ENCODE assay signal across 8 cellular contexts in the genomic region with DNA sequence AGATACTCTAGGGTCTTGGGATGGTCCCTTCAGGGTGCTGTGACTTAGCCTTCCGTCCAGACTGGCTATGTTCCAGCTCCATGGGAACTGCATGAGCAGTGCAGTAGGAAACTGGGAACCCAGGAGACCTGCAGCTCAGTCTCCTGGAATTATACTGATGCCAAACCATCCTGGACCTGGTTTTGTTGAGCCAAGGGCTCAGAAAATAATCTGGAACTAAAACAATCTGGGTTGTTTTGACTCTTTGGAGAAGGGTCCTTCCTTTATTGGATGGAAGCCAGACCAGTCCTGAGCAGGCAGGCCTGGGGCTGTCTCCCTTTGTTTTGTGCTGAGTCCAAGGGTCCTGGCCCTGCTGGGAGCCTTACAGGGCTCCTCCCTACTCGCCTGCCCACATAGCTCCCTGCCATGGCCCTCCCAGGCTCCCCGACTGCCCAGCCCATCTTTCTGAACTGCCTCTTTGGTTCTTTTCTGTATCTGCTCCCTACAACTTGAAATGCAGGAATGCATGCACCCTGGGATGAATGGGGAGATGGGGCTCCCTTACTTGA. TPM values are rescaled to one million over a fixed set of nuclear protein-coding genes. Genes with fewer than 3 reads are reported as not detected.
DNase-seq lines count a peak whose midpoint lies in the region; ATAC-seq and TF ChIP-seq lines count a peak whose summit lies in the region.

No MANE protein-coding gene starts in this region.

- peak overlapping the region; percentile 100 for H3K4me2 ChIP-seq in PC-9

- peaks cover 2% of the 10 kb centered on the region for H3K36me3 Mint-ChIP-seq in progenitor cell of endocrine pancreas (ENCODE audit: insufficient read depth)

- TSS peak; percentile 43 for BruUV-seq in PC-9 (replicated peaks; lab: Mats Ljungman, UMichigan)

- DNase-seq in EH (ENCODE audit: low read depth) (peak; percentile 31), PC-9 (no peak), epithelial cell of esophagus (ENCODE audit: low read depth) (no peak), progenitor cell of endocrine pancreas (ENCODE audit: low spot score, unreplicated experiment) (no peak), glomerular visceral epithelial cell (ENCODE audit: extremely low spot score) (no peak), mesenteric fat pad (ENCODE audit: low spot score) (no peak)

- H3K27me3 ChIP-seq in PC-9 (ENCODE audit: insufficient read depth, low read depth): no peaks in the 10 kb centered on the region

- H3K79me2 ChIP-seq in PC-9 (ENCODE audit: low read depth): peaks cover 17% of the 10 kb centered on the region; the same call in 1 of the 2 replicates

- H3K27ac Mint-ChIP-seq in progenitor cell of endocrine pancreas: peak overlapping the region; percentile 81

- peaks cover 26% of the 10 kb centered on the region for H3K4me1 ChIP-seq in PC-9 (replicated peaks; ENCODE audit: insufficient read depth)

- peaks cover 19% of the 10 kb centered on the region for H3K4me1 Mint-ChIP-seq in progenitor cell of endocrine pancreas (ENCODE audit: low read depth)

- no peak for ATAC-seq in GM18511 (IDR thresholded peaks at IDR 0.05; ENCODE audit: unreplicated experiment)
- no peak for ATAC-seq in HG02759 (IDR thresholded peaks at IDR 0.05; ENCODE audit: unreplicated experiment)

- H3K9me3 Mint-ChIP-seq in progenitor cell of endocrine pancreas (ENCODE audit: low read depth): no peaks in the 10 kb centered on the region

- H3K9me2 ChIP-seq in PC-9 (ENCODE audit: insufficient read depth): no peaks in the 10 kb centered on the region

- intact Hi-C loops in PC-9 (cut with micrococcal nuclease; ENCODE audit: unreplicated experiment): loop anchor here (2.0 kb wide), 2 partner anchors 43 to 419 kb away; a partner anchor contains a TSS

- no peak overlapping the region for H2AFZ ChIP-seq in PC-9

- H4K20me1 ChIP-seq in PC-9 (ENCODE audit: insufficient read depth): no peaks in the 10 kb centered on the region

- no peak overlapping the region for H3K27ac ChIP-seq in PC-9

- H3K4me3 ChIP-seq in PC-9 (peak overlapping the region; percentile 74; the same call in 1 of the 2 replicates), epithelial cell of esophagus (ENCODE audit: low read length) (peak overlapping the region; percentile 86)

- CTCF ChIA-PET in PC-9 (lab: Charles Lee): interaction anchor here (0.7 kb wide), 1 partner anchor 100 kb away, joined by 3 read pairs; no protein-coding TSS in a partner anchor

- no peaks in the 10 kb centered on the region for H3K9me3 ChIP-seq in PC-9 (ENCODE audit: insufficient read depth, low read depth)

- TF ChIP-seq CTCF in PC-9 (conservative IDR thresholded peaks at IDR 0.05) (no peak), epithelial cell of esophagus (IDR thresholded peaks at IDR 0.05; ENCODE audit: insufficient read depth, low read depth, low read length, missing control alignments) (no peak), progenitor cell of endocrine pancreas (IDR thresholded peaks at IDR 0.05; ENCODE audit: unreplicated experiment) (no peak)

- POLR2A ChIA-PET in PC-9 (lab: Charles Lee; ENCODE audit: unreplicated experiment): interaction anchor here (0.9 kb wide), 1 partner anchor 493 kb away, joined by 5 read pairs; no protein-coding TSS in a partner anchor

- H3K4me3 Mint-ChIP-seq in progenitor cell of endocrine pancreas (ENCODE audit: low read depth): peak overlapping the region; percentile 87

- H3K27me3 Mint-ChIP-seq in progenitor cell of endocrine pancreas: peaks cover 2% of the 10 kb centered on the region

- peaks cover 6% of the 10 kb centered on the region; the same call in 1 of the 2 replicates for H3F3A ChIP-seq in PC-9 (ENCODE audit: insufficient read depth, low read depth)

- no peaks in the 10 kb centered on the region for H3K36me3 ChIP-seq in PC-9 (ENCODE audit: low read depth)

RNA-seq across cellular contexts. Expression of a gene that starts 1.2 kb away (rescaled TPM):
- total RNA-seq in PC-9 (2021) (25.0 and 27.2 TPM in 2 replicates), progenitor cell of endocrine pancreas (34.6 and 35.8 TPM in 2 replicates), mesenteric fat pad (26.1 TPM)

RNA-seq across cellular contexts. Expression of a gene that starts 14.4 kb away (rescaled TPM):
- total RNA-seq in PC-9 (2021): 17.4 and 33.6 TPM in 2 replicates
- 1.1 and 2.0 TPM in 2 replicates for total RNA-seq in progenitor cell of endocrine pancreas
- 0.39 TPM for total RNA-seq in mesenteric fat pad

RNA-seq across cellular contexts. Expression of a gene that starts 21.8 kb away (rescaled TPM):
- total RNA-seq in PC-9 (2021) (32.8 and 37.8 TPM in 2 replicates), progenitor cell of endocrine pancreas (24.9 and 25.4 TPM in 2 replicates), mesenteric fat pad (23.2 TPM)

RNA-seq across cellular contexts. Expression of a gene that starts 26.8 kb away (rescaled TPM):
- 110 and 125 TPM in 2 replicates for total RNA-seq in PC-9 (2021)
- 104 and 108 TPM in 2 replicates for total RNA-seq in progenitor cell of endocrine pancreas
- 133 TPM for total RNA-seq in mesenteric fat pad

RNA-seq across cellular contexts. Expression of a gene that starts 31.0 kb away (rescaled TPM):
- total RNA-seq in PC-9 (2021): 66.2 and 72.9 TPM in 2 replicates
- total RNA-seq in progenitor cell of endocrine pancreas: 61.7 and 63.1 TPM in 2 replicates
- 66.3 TPM for total RNA-seq in mesenteric fat pad
